30 cellular contexts compared by ENCODE assay signal in the genomic region with DNA sequence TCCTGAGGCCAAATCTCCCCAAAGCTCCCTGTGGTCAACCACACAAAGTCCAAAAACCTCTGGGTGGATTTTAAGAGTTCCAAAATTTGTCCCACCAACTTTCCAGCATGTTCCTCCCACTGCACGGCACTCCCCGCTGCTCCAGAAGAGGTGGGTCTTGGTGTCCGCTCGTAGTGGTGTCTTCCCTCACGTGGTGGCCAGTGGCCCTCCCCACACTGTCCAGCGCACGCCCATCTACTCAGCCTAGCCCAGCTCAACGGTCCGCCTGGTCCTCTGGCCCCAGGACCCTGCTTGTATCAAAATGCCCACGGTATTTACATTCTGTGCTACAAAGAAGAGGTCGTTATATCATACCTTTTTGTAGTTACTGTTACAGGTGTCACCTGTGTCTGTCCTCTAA.
"Had no signal": no experiment of that assay in that cellular context is flagged by ENCODE, and none has a peak within 500 bp of the region (broad histone marks: within the 10 kb centered on the region; RNA-seq: fewer than 3 reads in every experiment).

No MANE protein-coding gene starts in this region.

- H3K27ac ChIP-seq: esophagus muscularis mucosa, foreskin keratinocyte, gastroesophageal sphincter, heart right ventricle, left lung, lower lobe of right lung, neural progenitor cell, parathyroid adenoma, prostate gland, sigmoid colon, thoracic aorta, tibial nerve, upper lobe of right lung, vagina had no signal

- H3K27ac Mint-ChIP-seq: memory B cell; natural killer cell treated with Interleukin-12 subunit alpha and Interleukin-12 subunit beta and Interleukin-15 and Interleukin-18, amount 100 ng/mL, for 72 hours; neural progenitor cell; stimulated activated effector memory CD8-positive, alpha-beta T cell treated with anti-CD3 and anti-CD28 coated beads, Interleukin-12 subunit alpha, Interleukin-12 subunit beta, amount 100 ng/mL, for 72 hours had no signal

- DNase-seq: dorsolateral prefrontal cortex; effector CD4-positive, alpha-beta T cell; foreskin keratinocyte; glutamatergic neuron; heart right ventricle; hippocampal formation; left cardiac atrium; left lung; lower lobe of right lung; right cardiac atrium; sigmoid colon; stimulated activated CD4-positive, alpha-beta T cell treated with anti-CD3 and anti-CD28 coated beads, Interleukin-2, amount 100 ng/mL, for 24 hours; stimulated activated CD4-positive, alpha-beta T cell treated with anti-CD3 and anti-CD28 coated beads, Interleukin-4, amount 100 ng/mL, for 24 hours; stimulated activated naive CD8-positive, alpha-beta T cell treated with anti-CD3 and anti-CD28 coated beads, Interleukin-15, Interleukin-2, amounts not matched to agents 100 U/mL and 50 U/mL, for 24 hours; substantia nigra; upper lobe of right lung had no signal

- H3K4me3 ChIP-seq: dorsolateral prefrontal cortex, esophagus muscularis mucosa, gastroesophageal sphincter, heart right ventricle, left lung, lower lobe of right lung, neural progenitor cell, prostate gland, sigmoid colon, thoracic aorta, tibial nerve, upper lobe of right lung, vagina had no signal

- H3K4me1 ChIP-seq: esophagus muscularis mucosa, foreskin keratinocyte, gastroesophageal sphincter, lower lobe of right lung, parathyroid adenoma, prostate gland, tibial nerve, upper lobe of right lung, vagina had no signal

- H3K4me3 Mint-ChIP-seq: memory B cell; natural killer cell treated with Interleukin-12 subunit alpha and Interleukin-12 subunit beta and Interleukin-15 and Interleukin-18, amount 100 ng/mL, for 72 hours; neural progenitor cell; stimulated activated effector memory CD8-positive, alpha-beta T cell treated with anti-CD3 and anti-CD28 coated beads, Interleukin-12 subunit alpha, Interleukin-12 subunit beta, amount 100 ng/mL, for 72 hours had no signal

- H3K9ac ChIP-seq: neural progenitor cell, parathyroid adenoma had no signal

- H3K36me3 ChIP-seq: neural progenitor cell, prostate gland had no signal

- H3K27me3 ChIP-seq: dorsolateral prefrontal cortex, esophagus muscularis mucosa, foreskin keratinocyte, gastroesophageal sphincter, heart right ventricle, left lung, neural progenitor cell, sigmoid colon, tibial nerve, upper lobe of right lung, vagina had no signal

- FAIRE-seq: colon, endothelial cell of umbilical vein, islet of Langerhans had no signal

- H3K36me3 Mint-ChIP-seq: natural killer cell treated with Interleukin-12 subunit alpha and Interleukin-12 subunit beta and Interleukin-15 and Interleukin-18, amount 100 ng/mL, for 72 hours; stimulated activated effector memory CD8-positive, alpha-beta T cell treated with anti-CD3 and anti-CD28 coated beads, Interleukin-12 subunit alpha, Interleukin-12 subunit beta, amount 100 ng/mL, for 72 hours had no signal

- H3K9me3 Mint-ChIP-seq: natural killer cell treated with Interleukin-12 subunit alpha and Interleukin-12 subunit beta and Interleukin-15 and Interleukin-18, amount 100 ng/mL, for 72 hours; neural progenitor cell; stimulated activated effector memory CD8-positive, alpha-beta T cell treated with anti-CD3 and anti-CD28 coated beads, Interleukin-12 subunit alpha, Interleukin-12 subunit beta, amount 100 ng/mL, for 72 hours had no signal

- H3K4me1 Mint-ChIP-seq: memory B cell; stimulated activated effector memory CD8-positive, alpha-beta T cell treated with anti-CD3 and anti-CD28 coated beads, Interleukin-12 subunit alpha, Interleukin-12 subunit beta, amount 100 ng/mL, for 72 hours had no signal

- H3K9me3 ChIP-seq: esophagus muscularis mucosa, gastroesophageal sphincter, heart right ventricle, left lung, lower lobe of right lung, prostate gland, sigmoid colon, thoracic aorta, tibial nerve, upper lobe of right lung, vagina had no signal
